In genomic region chr6:89082439-89082838, GRCh38 we compare ENCODE assay signal across 2 cellular contexts.
TF ChIP-seq lines count a peak whose summit lies in the region.

No MANE protein-coding gene starts in this region.

TF ChIP-seq in IMR-90, 13 proteins besides CTCF, POLR2A, EP300 and RAD21:
- no peak for TF ChIP-seq MXI1 (IDR thresholded peaks at IDR 0.05; ENCODE audit: borderline replicate concordance, low read depth, low read length)
- TF ChIP-seq SMC3 (IDR thresholded peaks at IDR 0.05; ENCODE audit: low read depth, low read length), result no peak
- no peak for TF ChIP-seq ELK1 (IDR thresholded peaks at IDR 0.05; ENCODE audit: borderline replicate concordance, low read depth, low read length)
- TF ChIP-seq MAFK (IDR thresholded peaks at IDR 0.05; ENCODE audit: low read depth, low read length), result no peak
- TF ChIP-seq BHLHE40 (IDR thresholded peaks at IDR 0.05; ENCODE audit: low read depth, low read length), result no peak
- TF ChIP-seq CEBPB (IDR thresholded peaks at IDR 0.05; ENCODE audit: low read depth, low read length), result no peak
- TF ChIP-seq RCOR1 (IDR thresholded peaks at IDR 0.05; ENCODE audit: insufficient replicate concordance, low read length), result no peak
- no peak for TF ChIP-seq NFE2L2 (IDR thresholded peaks at IDR 0.05; ENCODE audit: low read depth, low read length)

TF ChIP-seq in K562, 482 proteins besides CTCF, POLR2A, EP300 and RAD21:
- TF ChIP-seq TEAD2 (tag; IDR thresholded peaks at IDR 0.05) (no peak), NR2C2 (CRISPR knock-in tag; IDR thresholded peaks at IDR 0.05) (no peak), NR2C2 (tag; IDR thresholded peaks at IDR 0.05) (0 out of 2 replicates have a peak, but pooled peaks have one; percentile 21), HMBOX1 (IDR thresholded peaks at IDR 0.05) (peak; percentile 61), ZNF551 (CRISPR knock-in tag; IDR thresholded peaks at IDR 0.05) (peak; percentile 78; the same call in 1 of the 2 replicates), CLOCK (CRISPR knock-in tag; IDR thresholded peaks at IDR 0.05; ENCODE audit: borderline replicate concordance) (no peak), TCFL5 (CRISPR knock-in tag; conservative IDR thresholded peaks at IDR 0.05) (no peak), TBL1XR1 (IDR thresholded peaks at IDR 0.05; ENCODE audit: low read length in 2 of 2) (no peak), PBX2 (CRISPR knock-in tag; IDR thresholded peaks at IDR 0.05; ENCODE audit: low read depth) (no peak), PBX2 (tag; conservative IDR thresholded peaks at IDR 0.05; ENCODE audit: low read depth) (no peak)
